Comparison of ENCODE assay signal across 13 cellular contexts in genomic region chrX:30831082-30831481, GRCh38. TPM values are rescaled to one million over a fixed set of nuclear protein-coding genes. Genes with fewer than 3 reads are reported as not detected.
DNase-seq lines count a peak whose midpoint lies in the region; ATAC-seq lines count a peak whose summit lies in the region.
"Had no signal": no experiment of that assay in that cellular context is flagged by ENCODE, and none has a peak within 500 bp of the region (broad histone marks: within the 10 kb centered on the region; RNA-seq: fewer than 3 reads in every experiment).

No MANE protein-coding gene starts in this region.

- H3K27ac ChIP-seq in HUES64 (ENCODE audit: low read depth, low read length) = peak overlapping the region; percentile 76
- H3K27ac ChIP-seq: A549 had no signal

- POLR2A ChIA-PET in activated CD4-positive, alpha-beta T cell treated with anti-CD3 and anti-CD28 coated beads for 36 hours (lab: Charles Lee) = interaction anchor here (1.0 kb wide), 1 partner anchor 95 kb away, joined by 4 read pairs; no protein-coding TSS in a partner anchor

- intact Hi-C loops in activated CD4-positive, alpha-beta T cell treated with anti-CD3 and anti-CD28 coated beads for 36 hours (cut with DNase I, micrococcal nuclease) = loop anchor here (1.0 to 5.0 kb wide), 5 partner anchors 49 to 118 kb away; no protein-coding TSS in a partner anchor

- WGBS in HUES64 = 60% methylated on average over 8 of the region's 10 CpGs

- H3K9ac ChIP-seq in HUES64 (ENCODE audit: low read depth, low read length) = no peak overlapping the region

- H3K36me3 Mint-ChIP-seq in activated CD4-positive, alpha-beta T cell treated with anti-CD3 and anti-CD28 coated beads for 36 hours (ENCODE audit: low read depth) = peaks cover 16% of the 10 kb centered on the region
- H3K36me3 Mint-ChIP-seq in activated naive CD8-positive, alpha-beta T cell treated with anti-CD3 and anti-CD28 coated beads, Interleukin-2, amount 50 U/mL, for 24 hours (ENCODE audit: low read depth) = peaks cover 16% of the 10 kb centered on the region

- H3K4me3 Mint-ChIP-seq in activated CD4-positive, alpha-beta T cell treated with anti-CD3 and anti-CD28 coated beads for 36 hours = peak overlapping the region; percentile 34
- peak overlapping the region; percentile 57 for H3K4me3 Mint-ChIP-seq in activated naive CD8-positive, alpha-beta T cell treated with anti-CD3 and anti-CD28 coated beads, Interleukin-2, amount 50 U/mL, for 24 hours
- H3K4me3 Mint-ChIP-seq: neural crest cell had no signal

- peak; percentile 55 for DNase-seq in activated CD4-positive, alpha-beta T cell treated with anti-CD3 and anti-CD28 coated beads for 36 hours
- DNase-seq in activated CD4-positive, alpha-beta T cell treated with anti-CD3 and anti-CD28 coated beads for 1 hour = no peak
- peak; percentile 16 for DNase-seq in activated naive CD8-positive, alpha-beta T cell treated with anti-CD3 and anti-CD28 coated beads, Interleukin-2, amount 50 U/mL, for 24 hours
- peak; percentile 36 for DNase-seq in stimulated activated CD8-positive, alpha-beta memory T cell treated with anti-CD3 and anti-CD28 coated beads, Interleukin-4, amount 100 ng/mL, for 48 hours
- no peak for DNase-seq in NCI-H1930 (lab: John Stamatoyannopoulos, UW)
- DNase-seq in mesenteric fat pad (ENCODE audit: low spot score) = no peak
- no peak for DNase-seq in NCI-H69 (lab: John Stamatoyannopoulos, UW)
- DNase-seq: foreskin melanocyte, NCI-H1694 treated with DMSO at 0.1 percent for 48 hours, SIG-M5 had no signal

- peaks cover 37% of the 10 kb centered on the region for H3K4me1 Mint-ChIP-seq in activated CD4-positive, alpha-beta T cell treated with anti-CD3 and anti-CD28 coated beads for 36 hours
- peaks cover 45% of the 10 kb centered on the region for H3K4me1 Mint-ChIP-seq in activated naive CD8-positive, alpha-beta T cell treated with anti-CD3 and anti-CD28 coated beads, Interleukin-2, amount 50 U/mL, for 24 hours
- H3K4me1 Mint-ChIP-seq: neural crest cell had no signal

- no peaks in the 10 kb centered on the region for H3K27me3 Mint-ChIP-seq in activated CD4-positive, alpha-beta T cell treated with anti-CD3 and anti-CD28 coated beads for 36 hours
- H3K27me3 Mint-ChIP-seq in activated naive CD8-positive, alpha-beta T cell treated with anti-CD3 and anti-CD28 coated beads, Interleukin-2, amount 50 U/mL, for 24 hours = no peaks in the 10 kb centered on the region

- H3K9me3 Mint-ChIP-seq in activated CD4-positive, alpha-beta T cell treated with anti-CD3 and anti-CD28 coated beads for 36 hours (ENCODE audit: low read depth) = no peaks in the 10 kb centered on the region
- no peaks in the 10 kb centered on the region for H3K9me3 Mint-ChIP-seq in activated naive CD8-positive, alpha-beta T cell treated with anti-CD3 and anti-CD28 coated beads, Interleukin-2, amount 50 U/mL, for 24 hours

- CTCF ChIA-PET in activated CD4-positive, alpha-beta T cell treated with anti-CD3 and anti-CD28 coated beads for 36 hours (lab: Charles Lee) = no interaction called here

- H3K4me3 ChIP-seq in HUES64 (ENCODE audit: low read length) = peak overlapping the region; percentile 26; the same call in 1 of the 2 replicates
- H3K4me3 ChIP-seq: A549 had no signal

- H3K27ac Mint-ChIP-seq in activated CD4-positive, alpha-beta T cell treated with anti-CD3 and anti-CD28 coated beads for 36 hours = no peak overlapping the region
- H3K27ac Mint-ChIP-seq in activated naive CD8-positive, alpha-beta T cell treated with anti-CD3 and anti-CD28 coated beads, Interleukin-2, amount 50 U/mL, for 24 hours = peak overlapping the region; percentile 74

- peak; percentile 91 for ATAC-seq in activated CD4-positive, alpha-beta T cell treated with anti-CD3 and anti-CD28 coated beads for 36 hours
- peak; percentile 90 for ATAC-seq in activated naive CD8-positive, alpha-beta T cell treated with anti-CD3 and anti-CD28 coated beads, Interleukin-2, amount 50 U/mL, for 24 hours
- ATAC-seq: A549 had no signal

- peaks cover 10% of the 10 kb centered on the region; the same call in 1 of the 2 replicates for H3K36me3 ChIP-seq in HUES64 (ENCODE audit: insufficient read depth, low read length)

- no peaks in the 10 kb centered on the region for H3K9me3 ChIP-seq in HUES64 (ENCODE audit: insufficient read depth, low read depth, low read length)
- H3K9me3 ChIP-seq: A549 had no signal

- peaks cover 18% of the 10 kb centered on the region for H3K4me1 ChIP-seq in HUES64 (ENCODE audit: insufficient read depth, low read length)
- H3K4me1 ChIP-seq: A549 had no signal

- H3K27me3 ChIP-seq in HUES64 (ENCODE audit: insufficient read depth, low read length) = no peaks in the 10 kb centered on the region

RNA-seq across cellular contexts. Expression of gene TAB3, which starts 58.0 kb away (rescaled TPM):
- 10 to 100 TPM; 18.7 to 20.1 TPM for total RNA-seq in activated CD4-positive, alpha-beta T cell treated with anti-CD3 and anti-CD28 coated beads for 36 hours
- 14.1 TPM for polyA plus RNA-seq in HUES64 (2013, experiment 1 of 2)
- 13.8 TPM for polyA plus RNA-seq in HUES64 (2013, experiment 2 of 2)
- 18.5 TPM for total RNA-seq in mesenteric fat pad

Comparison
In these comparisons a context has a peak if more than half of its experiments do, and no peak if none do; other contexts are left out.
1. DNase-seq: peak in activated CD4-positive, alpha-beta T cell treated with anti-CD3 and anti-CD28 coated beads for 36 hours (single experiment), activated naive CD8-positive, alpha-beta T cell treated with anti-CD3 and anti-CD28 coated beads, Interleukin-2, amount 50 U/mL, for 24 hours (single experiment) and stimulated activated CD8-positive, alpha-beta memory T cell treated with anti-CD3 and anti-CD28 coated beads, Interleukin-4, amount 100 ng/mL, for 48 hours (single experiment); none in activated CD4-positive, alpha-beta T cell treated with anti-CD3 and anti-CD28 coated beads for 1 hour (single experiment), NCI-H1930 (0 of 2), mesenteric fat pad (single experiment) and NCI-H69 (single experiment).